In the genomic region with DNA sequence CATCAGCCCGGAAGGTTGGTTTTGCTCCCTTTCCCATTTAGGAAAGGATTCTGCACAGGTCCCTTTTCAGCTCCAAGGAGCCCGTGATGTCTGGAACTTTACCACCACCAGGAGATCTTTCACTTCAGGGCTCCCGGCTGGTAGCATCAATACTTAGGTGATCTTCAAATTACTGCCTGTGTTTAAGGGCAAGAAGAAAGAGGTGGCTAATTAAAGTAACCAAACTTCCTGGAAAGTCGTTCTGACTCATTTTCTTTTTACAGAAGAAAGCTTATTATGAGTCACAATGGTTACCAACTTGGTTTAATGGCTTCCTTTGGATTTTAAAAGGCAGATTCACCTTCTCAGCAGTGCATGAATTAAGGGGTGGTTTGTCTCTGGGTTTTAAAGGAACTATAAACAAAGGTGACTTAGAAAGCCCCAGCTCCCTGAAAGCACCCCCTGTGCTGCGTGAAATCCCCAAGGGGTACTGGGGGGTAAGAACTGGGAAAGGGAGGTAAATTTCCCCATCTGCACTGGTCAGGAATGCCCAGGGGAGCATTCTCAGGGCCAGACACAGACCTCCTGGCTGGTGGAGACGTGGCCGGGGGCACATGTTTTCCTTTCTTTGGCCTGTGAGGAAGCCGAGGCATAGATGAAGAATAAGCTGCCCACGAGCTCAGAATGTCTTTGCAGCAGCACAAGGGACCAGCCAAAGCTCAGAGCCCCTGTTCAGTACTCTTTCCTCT, we compare ENCODE assay signal across 9 cellular contexts. TPM values are rescaled to one million over a fixed set of nuclear protein-coding genes. Genes with fewer than 3 reads are reported as not detected.
DNase-seq lines count a peak whose midpoint lies in the region; ATAC-seq lines count a peak whose summit lies in the region.
"Had no signal": no experiment of that assay in that cellular context is flagged by ENCODE, and none has a peak within 500 bp of the region (broad histone marks: within the 10 kb centered on the region; RNA-seq: fewer than 3 reads in every experiment).

No MANE protein-coding gene starts in this region.

- ATAC-seq in GM21619 (IDR thresholded peaks at IDR 0.05; ENCODE audit: unreplicated experiment): peak; percentile 76
- no peak for ATAC-seq in GM19328 (IDR thresholded peaks at IDR 0.05; ENCODE audit: unreplicated experiment)

- in situ Hi-C loops in KBM-7 (cut with MboI; ENCODE audit: low pct_unique_long_range_greater_than_20kb, low sequenced_read_pairs): no loop called here

- DNase-seq in Daoy (ENCODE audit: low read depth) (peak; percentile 57), KBM-7 (peak; percentile 9), dermis blood vessel endothelial cell (peak; percentile 44), NCI-H1436 treated with DMSO at 0.1 percent for 48 hours (lab: John Stamatoyannopoulos, UW) (no peak), activated gamma-delta T cell treated with Interleukin-2 at 50 U/mL for 16 hours (no peak), substantia nigra (lab: John Stamatoyannopoulos, UW) (no peak)
- DNase-seq: naive thymus-derived CD8-positive, alpha-beta T cell had no signal

- H3K27ac ChIP-seq in substantia nigra (ENCODE audit: low read depth, low read length, poor library complexity, severe bottlenecking): no peak overlapping the region

RNA-seq across cellular contexts. Expression of a gene that starts 8.8 kb away (rescaled TPM):
- total RNA-seq in Daoy (2014; rRNA removed; shearing (Covaris generic)): not detected in 2 replicates
- total RNA-seq in dermis blood vessel endothelial cell: under 0.01 TPM in 1 of 2 replicates, not detected in the other
- total RNA-seq: naive thymus-derived CD8-positive, alpha-beta T cell had no signal

RNA-seq across cellular contexts. Expression of a gene that starts 37.9 kb away (rescaled TPM):
- total RNA-seq in Daoy (2014; rRNA removed; shearing (Covaris generic)): 57.1 and 62.2 TPM in 2 replicates
- total RNA-seq in dermis blood vessel endothelial cell: 25.7 and 32.3 TPM in 2 replicates

Comparison
In these comparisons a context has a peak if more than half of its experiments do, and no peak if none do; other contexts are left out.
1. DNase-seq: peak in Daoy (single experiment), KBM-7 (single experiment) and dermis blood vessel endothelial cell (single experiment); none in NCI-H1436 treated with DMSO at 0.1 percent for 48 hours (single experiment), activated gamma-delta T cell treated with Interleukin-2 at 50 U/mL for 16 hours (single experiment) and substantia nigra (0 of 49).